8 cellular contexts compared by ENCODE assay signal in genomic region chr10:58384999-58385783, GRCh38. TPM values are rescaled to one million over a fixed set of nuclear protein-coding genes. Genes with fewer than 3 reads are reported as not detected.
DNase-seq lines count a peak whose midpoint lies in the region; TF ChIP-seq lines count a peak whose summit lies in the region.

Gene TFAM, plus strand, starts transcription at chr10:58385410. Its CDS starts 138 bp downstream, at chr10:58385548.

- H3K4me2 ChIP-seq in neural cell (ENCODE audit: low read length) = peak within 1 kb of the TSS; percentile 86

- H3K4me1 ChIP-seq in ES-I3 (ENCODE audit: insufficient read depth, low read length) = 0 out of 2 replicates have a peak, but pooled peaks cover 6% of the 10 kb centered on the region
- H3K4me1 ChIP-seq in stomach = peaks cover 19 to 41% (median 34%) of the 10 kb centered on the region in 4 donors

- no peak for TF ChIP-seq EP300 in neural cell (conservative IDR thresholded peaks at IDR 0.05; ENCODE audit: poor library complexity, severe bottlenecking)
- no peak for TF ChIP-seq EP300 in stomach (IDR thresholded peaks at IDR 0.05)

- H3K9me3 ChIP-seq in ES-I3 (ENCODE audit: control insufficient read depth, insufficient read depth, low read length) (no peaks in the 10 kb centered on the region), neural cell (ENCODE audit: low read length) (no peaks in the 10 kb centered on the region), stomach (no peaks in the 10 kb centered on the region)

- intact Hi-C loops in stomach (cut with DNase I; ENCODE audit: low total_unique reads) = no loop called here

- H3K79me2 ChIP-seq in neural cell (replicated peaks; ENCODE audit: insufficient read depth, low read length) = peaks cover 27% of the 10 kb centered on the region

- peak; percentile 15 for TF ChIP-seq RAD21 in neural cell (conservative IDR thresholded peaks at IDR 0.05)

- H3K27me3 ChIP-seq in neural cell (ENCODE audit: insufficient read depth, low read depth, low read length) = no peaks in the 10 kb centered on the region
- no peaks in the 10 kb centered on the region for H3K27me3 ChIP-seq in stomach

- no peaks in the 10 kb centered on the region for H3F3A ChIP-seq in neural cell (ENCODE audit: insufficient read depth, low read length, poor library complexity, severe bottlenecking)

- CTCF ChIA-PET in RWPE1 (lab: Yijun Ruan, JAX) = interaction anchor here (0.6 to 1.2 kb wide), 7 partner anchors 15 to 208 kb away, joined by 3 to 5 read pairs (median 4); no protein-coding TSS in a partner anchor

- H3K9me2 ChIP-seq in neural cell (ENCODE audit: insufficient read depth, low read length) = no peaks in the 10 kb centered on the region

- no peaks in the 10 kb centered on the region for H4K20me1 ChIP-seq in neural cell (ENCODE audit: insufficient read depth)

- POLR2A ChIA-PET in RWPE1 (lab: Yijun Ruan, JAX; ENCODE audit: low non-redundant PET) = interaction anchor here (0.7 kb wide), 1 partner anchor 31 kb away, joined by 3 read pairs; no protein-coding TSS in a partner anchor

- peak within 1 kb of the TSS; percentile 90 for H2AFZ ChIP-seq in neural cell (ENCODE audit: low read depth, low read length)

- H3K36me3 ChIP-seq in ES-I3 (ENCODE audit: insufficient read depth, low read length) = no peaks in the 10 kb centered on the region
- H3K36me3 ChIP-seq in neural cell (ENCODE audit: insufficient read depth, low read length) = no peaks in the 10 kb centered on the region
- H3K36me3 ChIP-seq in stomach = peaks cover 8 to 33% (median 31%) of the 10 kb centered on the region in 4 donors

- H3K4me3 ChIP-seq in LNCaP clone FGC (ENCODE audit: low read depth, low read length) (peak within 1 kb of the TSS; percentile 89), neural cell (ENCODE audit: low read length) (peak within 1 kb of the TSS; percentile 80), stomach (peak within 1 kb of the TSS; percentile 66 to 97 (median 82))

- peak; percentile 76 for DNase-seq in H4 (ENCODE audit: low spot score)
- peak; percentile 59 for DNase-seq in LNCaP clone FGC (ENCODE audit: low read depth)
- DNase-seq in RWPE1 (ENCODE audit: low spot score) = peak; percentile 97
- peak; percentile 94 for DNase-seq in activated effector memory CD4-positive, alpha-beta T cell treated with Interleukin-2 at 50 U/mL for 16 hours
- peak; percentile 73 for DNase-seq in fibroblast of the conjunctiva (ENCODE audit: low read depth)
- peak; percentile 95 for DNase-seq in stomach

- H3K9ac ChIP-seq in ES-I3 (ENCODE audit: low read depth, low read length) = peak within 1 kb of the TSS; percentile 93
- H3K9ac ChIP-seq in neural cell (ENCODE audit: low read length) = peak within 1 kb of the TSS; percentile 95

- TF ChIP-seq POLR2A in stomach (IDR thresholded peaks at IDR 0.05) = peak in 2 of 4 donors; percentile 59 to 60

- 0 to 1% (median 0%) methylated on average over 38 to 65 of the region's 65 CpGs for WGBS in stomach, 5 donors

- TF ChIP-seq CTCF in LNCaP clone FGC (IDR thresholded peaks at IDR 0.05; ENCODE audit: control insufficient read depth, extremely low read depth, insufficient read depth) (peak; percentile 72), RWPE1 (conservative IDR thresholded peaks at IDR 0.05; ENCODE audit: low read depth) (peak; percentile 75), neural cell (IDR thresholded peaks at IDR 0.05; ENCODE audit: poor library complexity, severe bottlenecking) (peak; percentile 55), stomach (IDR thresholded peaks at IDR 0.05) (peak in 4 of 7 experiments; percentile 15 to 56 (median 44))

- H3K27ac ChIP-seq in RWPE1 = peak within 1 kb of the TSS; percentile 91
- peak within 1 kb of the TSS; percentile 95 for H3K27ac ChIP-seq in neural cell (ENCODE audit: low read length)
- H3K27ac ChIP-seq in stomach = peak within 1 kb of the TSS; percentile 78 to 90 (median 89)

TF ChIP-seq in neural cell, 6 proteins besides CTCF, POLR2A, EP300 and RAD21:
- peak; percentile 81 for TF ChIP-seq REST (IDR thresholded peaks at IDR 0.05; ENCODE audit: borderline replicate concordance)
- peak; percentile 46 for TF ChIP-seq SMC3 (conservative IDR thresholded peaks at IDR 0.05; ENCODE audit: poor library complexity)
- TF ChIP-seq POLR2AphosphoS5 (IDR thresholded peaks at IDR 0.05) = peak; percentile 90
- TF ChIP-seq EZH2 (IDR thresholded peaks at IDR 0.05; ENCODE audit: borderline replicate concordance, insufficient read depth, low read length, poor library complexity, severe bottlenecking) = no peak
- peak; percentile 99 for TF ChIP-seq MXI1 (conservative IDR thresholded peaks at IDR 0.05; ENCODE audit: poor library complexity, severe bottlenecking)
- peak; percentile 82 for TF ChIP-seq TAF1 (IDR thresholded peaks at IDR 0.05; ENCODE audit: low read depth)

RNA-seq across cellular contexts. Expression of gene TFAM, which starts in this region (rescaled TPM):
- total RNA-seq in H4 (2014; rRNA removed; shearing (Covaris generic)) = 40.1 and 42.5 TPM in 2 replicates
- 26.5 and 27.2 TPM in 2 replicates for polyA plus RNA-seq in neural cell
- 33.8 and 38.1 TPM in 2 replicates for polyA minus RNA-seq in neural cell
- 10 to 100 TPM; 15.4 to 39.7 (median 26.3) TPM for total RNA-seq in stomach
- 10 to 100 TPM in 1 of 3 donors, 1 to 10 TPM in 2; 4.9 to 12.5 (median 7.5) TPM for polyA plus RNA-seq in stomach

Comparison
In these comparisons a context has a peak if more than half of its experiments do, and no peak if none do; other contexts are left out.
1. Peak in every context shown above with its lines: DNase-seq, H3K4me3 ChIP-seq and H3K27ac ChIP-seq.